Comparison of ENCODE assay signal across 9 cellular contexts in genomic region chr11:114162719-114163123, GRCh38.
A peak's percentile ranks its signal among the peaks of the same experiment; 100 is the strongest.
DNase-seq lines count a peak whose midpoint lies in the region; ATAC-seq and TF ChIP-seq lines count a peak whose summit lies in the region.
"Had no signal": no experiment of that assay in that cellular context is flagged by ENCODE, and none has a peak within 500 bp of the region (broad histone marks: within the 10 kb centered on the region; RNA-seq: fewer than 3 reads in every experiment).

No MANE protein-coding gene starts in this region.

- H3K27ac Mint-ChIP-seq in activated CD8-positive, alpha-beta T cell treated with anti-CD3 and anti-CD28 coated beads for 36 hours: peak overlapping the region; percentile 14
- H3K27ac Mint-ChIP-seq in activated CD8-positive, alpha-beta T cell treated with anti-CD3 and anti-CD28 coated beads, Interleukin-2, amount 10 ng/mL, durations not matched to agents 7 days and 5 days: no peak overlapping the region

- no peaks in the 10 kb centered on the region for H3K36me3 Mint-ChIP-seq in activated CD8-positive, alpha-beta T cell treated with anti-CD3 and anti-CD28 coated beads for 36 hours (ENCODE audit: low read depth)
- peaks cover 14% of the 10 kb centered on the region for H3K36me3 Mint-ChIP-seq in activated CD8-positive, alpha-beta T cell treated with anti-CD3 and anti-CD28 coated beads, Interleukin-2, amount 10 ng/mL, durations not matched to agents 7 days and 5 days (ENCODE audit: low read depth)

- POLR2A ChIA-PET in activated CD8-positive, alpha-beta T cell treated with anti-CD3 and anti-CD28 coated beads for 36 hours (lab: Charles Lee): interaction anchor here (0.7 kb wide), 1 partner anchor 80 kb away, joined by 3 read pairs; no protein-coding TSS in a partner anchor
- POLR2A ChIA-PET in activated CD8-positive, alpha-beta T cell treated with anti-CD3 and anti-CD28 coated beads, Interleukin-2, amount 10 ng/mL, durations not matched to agents 7 days and 5 days (lab: Charles Lee): no interaction called here

- peaks cover 80% of the 10 kb centered on the region for H3K4me1 Mint-ChIP-seq in activated CD8-positive, alpha-beta T cell treated with anti-CD3 and anti-CD28 coated beads for 36 hours (ENCODE audit: low read depth)
- H3K4me1 Mint-ChIP-seq in activated CD8-positive, alpha-beta T cell treated with anti-CD3 and anti-CD28 coated beads, Interleukin-2, amount 10 ng/mL, durations not matched to agents 7 days and 5 days (ENCODE audit: low read depth): peaks cover 92% of the 10 kb centered on the region

- no peak overlapping the region for H3K4me3 Mint-ChIP-seq in activated CD8-positive, alpha-beta T cell treated with anti-CD3 and anti-CD28 coated beads for 36 hours
- no peak overlapping the region for H3K4me3 Mint-ChIP-seq in activated CD8-positive, alpha-beta T cell treated with anti-CD3 and anti-CD28 coated beads, Interleukin-2, amount 10 ng/mL, durations not matched to agents 7 days and 5 days

- TF ChIP-seq CTCF in activated CD8-positive, alpha-beta T cell treated with anti-CD3 and anti-CD28 coated beads for 36 hours (IDR thresholded peaks at IDR 0.05): no peak

- no peaks in the 10 kb centered on the region for H3K27me3 Mint-ChIP-seq in activated CD8-positive, alpha-beta T cell treated with anti-CD3 and anti-CD28 coated beads for 36 hours
- no peaks in the 10 kb centered on the region for H3K27me3 Mint-ChIP-seq in activated CD8-positive, alpha-beta T cell treated with anti-CD3 and anti-CD28 coated beads, Interleukin-2, amount 10 ng/mL, durations not matched to agents 7 days and 5 days (ENCODE audit: low read depth)

- CTCF ChIA-PET in activated CD8-positive, alpha-beta T cell treated with anti-CD3 and anti-CD28 coated beads for 36 hours (lab: Charles Lee): interaction anchor here (0.9 kb wide), 1 partner anchor 44 kb away, joined by 3 read pairs; no protein-coding TSS in a partner anchor
- CTCF ChIA-PET in activated CD8-positive, alpha-beta T cell treated with anti-CD3 and anti-CD28 coated beads, Interleukin-2, amount 10 ng/mL, durations not matched to agents 7 days and 5 days (lab: Charles Lee): no interaction called here

- no peak for ATAC-seq in activated CD8-positive, alpha-beta T cell treated with anti-CD3 and anti-CD28 coated beads for 36 hours
- no peak for ATAC-seq in activated CD8-positive, alpha-beta T cell treated with anti-CD3 and anti-CD28 coated beads, Interleukin-2, amount 10 ng/mL, durations not matched to agents 7 days and 5 days
- ATAC-seq in GM19328 (IDR thresholded peaks at IDR 0.05; ENCODE audit: unreplicated experiment): no peak
- no peak for ATAC-seq in HG02981 (IDR thresholded peaks at IDR 0.05; ENCODE audit: unreplicated experiment)

- no peaks in the 10 kb centered on the region for H3K9me3 Mint-ChIP-seq in activated CD8-positive, alpha-beta T cell treated with anti-CD3 and anti-CD28 coated beads for 36 hours
- H3K9me3 Mint-ChIP-seq in activated CD8-positive, alpha-beta T cell treated with anti-CD3 and anti-CD28 coated beads, Interleukin-2, amount 10 ng/mL, durations not matched to agents 7 days and 5 days (ENCODE audit: insufficient read depth): no peaks in the 10 kb centered on the region

- no peak for DNase-seq in activated CD8-positive, alpha-beta T cell treated with anti-CD3 and anti-CD28 coated beads for 36 hours
- no peak for DNase-seq in activated CD8-positive, alpha-beta T cell treated with anti-CD3 and anti-CD28 coated beads, Interleukin-2, amount 10 ng/mL, durations not matched to agents 7 days and 5 days
- DNase-seq in SW480 (ENCODE audit: low spot score): peak; percentile 57
- DNase-seq in globus pallidus (ENCODE audit: low spot score): peak; percentile 97
- peak; percentile 99 for DNase-seq in pons (ENCODE audit: low spot score)
- DNase-seq in NCI-H1436 (lab: John Stamatoyannopoulos, UW): no peak
- DNase-seq: DND-41 had no signal

- intact Hi-C loops in activated CD8-positive, alpha-beta T cell treated with anti-CD3 and anti-CD28 coated beads for 36 hours (cut with micrococcal nuclease): loop anchor here (10.0 kb wide), 1 partner anchor 88 kb away; no protein-coding TSS in a partner anchor

Comparison
In these comparisons a context has a peak if more than half of its experiments do, and no peak if none do; other contexts are left out.
1. DNase-seq: peak in SW480 (single experiment), globus pallidus (single experiment) and pons (single experiment); none in activated CD8-positive, alpha-beta T cell treated with anti-CD3 and anti-CD28 coated beads for 36 hours (single experiment), activated CD8-positive, alpha-beta T cell treated with anti-CD3 and anti-CD28 coated beads, Interleukin-2, amount 10 ng/mL, durations not matched to agents 7 days and 5 days (single experiment) and NCI-H1436 (single experiment).